Comparison of ENCODE assay signal across 17 cellular contexts in the genomic region with DNA sequence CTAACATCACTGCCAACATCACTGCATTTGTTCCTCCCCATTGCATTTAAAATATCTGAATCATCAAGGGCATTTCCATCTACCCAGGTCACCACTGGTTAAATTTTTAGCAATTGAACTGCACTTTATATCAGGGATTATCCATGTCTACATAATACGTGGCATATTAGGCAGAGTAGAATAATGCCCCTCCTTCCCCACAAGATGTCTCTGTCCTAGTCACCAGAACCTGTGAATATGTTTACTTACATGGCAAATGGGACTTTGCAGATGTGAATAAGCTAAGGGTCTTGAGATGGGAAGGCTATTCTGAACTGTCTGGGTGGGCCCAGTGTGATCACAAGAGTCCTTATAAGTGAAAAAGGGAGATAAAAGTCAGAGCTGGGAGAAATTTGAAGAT.
DNase-seq lines count a peak whose midpoint lies in the region; TF ChIP-seq lines count a peak whose summit lies in the region.
"Had no signal": no experiment of that assay in that cellular context is flagged by ENCODE, and none has a peak within 500 bp of the region (broad histone marks: within the 10 kb centered on the region; RNA-seq: fewer than 3 reads in every experiment).

No MANE protein-coding gene starts in this region.

- intact Hi-C loops in CD14-positive monocyte (cut with micrococcal nuclease), result loop anchor here (10.0 kb wide), 2 partner anchors 177 to 197 kb away; partner anchors contain the start of gene ARID2 (in 1 of the 2)

- DNase-seq in DMS114 treated with DMSO at 0.1 percent for 48 hours (lab: John Stamatoyannopoulos, UW; ENCODE audit: unreplicated experiment), result peak; percentile 4
- DNase-seq in GM20000 (ENCODE audit: low spot score), result no peak
- DNase-seq in NCI-H69 (lab: John Stamatoyannopoulos, UW), result peak; percentile 21
- DNase-seq in dermis blood vessel endothelial cell, result peak; percentile 3
- no peak for DNase-seq in T-helper 2 cell treated with Interferon-gamma antibody and Interleukin-4, amounts not matched to agents 5 μg/mL and 100 μg/mL, for 36 hours (ENCODE audit: low spot score)
- DNase-seq in Ammon's horn (ENCODE audit: low spot score), result no peak
- no peak for DNase-seq in CD14-positive monocyte (ENCODE audit: low spot score)
- no peak for DNase-seq in midbrain (lab: John Stamatoyannopoulos, UW)
- DNase-seq: activated CD8-positive, alpha-beta memory T cell treated with anti-CD3 and anti-CD28 coated beads, Interleukin-2, amount 50 U/mL, for 4 hours; cerebellar nuclear complex; NCI-H1930; NCI-H774; SJCRH30; stimulated activated naive CD4-positive, alpha-beta T cell treated with Interleukin-2 at 50 U/mL for 16 hours; uterus had no signal

- no peaks in the 10 kb centered on the region for H3K36me3 Mint-ChIP-seq in T-helper 2 cell treated with Interferon-gamma antibody and Interleukin-4, amounts not matched to agents 5 μg/mL and 100 μg/mL, for 36 hours (ENCODE audit: low read depth)
- no peaks in the 10 kb centered on the region for H3K36me3 Mint-ChIP-seq in CD14-positive monocyte
- H3K36me3 Mint-ChIP-seq: activated naive CD8-positive, alpha-beta T cell; IgD-negative memory B cell had no signal

- no peak overlapping the region for H3K27ac Mint-ChIP-seq in T-helper 2 cell treated with Interferon-gamma antibody and Interleukin-4, amounts not matched to agents 5 μg/mL and 100 μg/mL, for 36 hours
- H3K27ac Mint-ChIP-seq in CD14-positive monocyte, result no peak overlapping the region
- H3K27ac Mint-ChIP-seq: activated naive CD8-positive, alpha-beta T cell; IgD-negative memory B cell had no signal

- peaks cover 48% of the 10 kb centered on the region for H3K27me3 Mint-ChIP-seq in T-helper 2 cell treated with Interferon-gamma antibody and Interleukin-4, amounts not matched to agents 5 μg/mL and 100 μg/mL, for 36 hours (ENCODE audit: low read depth)
- H3K27me3 Mint-ChIP-seq in CD14-positive monocyte (ENCODE audit: low read depth in 3 of 3), result peaks cover 0 to 2% (median 0%) of the 10 kb centered on the region in 3 donors

- no peak overlapping the region for H3K4me3 Mint-ChIP-seq in T-helper 2 cell treated with Interferon-gamma antibody and Interleukin-4, amounts not matched to agents 5 μg/mL and 100 μg/mL, for 36 hours
- H3K4me3 Mint-ChIP-seq in CD14-positive monocyte, result no peak overlapping the region
- H3K4me3 Mint-ChIP-seq: activated naive CD8-positive, alpha-beta T cell had no signal

- no peaks in the 10 kb centered on the region for H3K9me3 Mint-ChIP-seq in T-helper 2 cell treated with Interferon-gamma antibody and Interleukin-4, amounts not matched to agents 5 μg/mL and 100 μg/mL, for 36 hours
- peaks cover 0 to 2% (median 0%) of the 10 kb centered on the region in 7 donors for H3K9me3 Mint-ChIP-seq in CD14-positive monocyte
- H3K9me3 Mint-ChIP-seq: IgD-negative memory B cell had no signal

- peaks cover 4% of the 10 kb centered on the region for H3K4me1 Mint-ChIP-seq in T-helper 2 cell treated with Interferon-gamma antibody and Interleukin-4, amounts not matched to agents 5 μg/mL and 100 μg/mL, for 36 hours (ENCODE audit: low read depth)
- H3K4me1 Mint-ChIP-seq in CD14-positive monocyte, result peaks cover 4% of the 10 kb centered on the region

- peak; percentile 17 for TF ChIP-seq CTCF in GM20000 (IDR thresholded peaks at IDR 0.05; ENCODE audit: extremely low read depth, missing control alignments)
- TF ChIP-seq CTCF in CD14-positive monocyte (IDR thresholded peaks at IDR 0.05), result no peak

Comparison
In these comparisons a context has a peak if more than half of its experiments do, and no peak if none do; other contexts are left out.
1. DNase-seq: peak in DMS114 treated with DMSO at 0.1 percent for 48 hours (single experiment), NCI-H69 (single experiment) and dermis blood vessel endothelial cell (single experiment); none in GM20000 (single experiment), T-helper 2 cell treated with Interferon-gamma antibody and Interleukin-4, amounts not matched to agents 5 μg/mL and 100 μg/mL, for 36 hours (single experiment), Ammon's horn (single experiment), CD14-positive monocyte (single experiment) and midbrain (single experiment).